25 cellular contexts compared by ENCODE assay signal in genomic region chr4:86990510-86990909, GRCh38. TPM values are rescaled to one million over a fixed set of nuclear protein-coding genes. Genes with fewer than 3 reads are reported as not detected.
A peak's percentile ranks its signal among the peaks of the same experiment; 100 is the strongest.
DNase-seq lines count a peak whose midpoint lies in the region; ATAC-seq and TF ChIP-seq lines count a peak whose summit lies in the region.
"Had no signal": no experiment of that assay in that cellular context is flagged by ENCODE, and none has a peak within 500 bp of the region (broad histone marks: within the 10 kb centered on the region; RNA-seq: fewer than 3 reads in every experiment).

No MANE protein-coding gene starts in this region.

- H4K20me1 ChIP-seq in Karpas-422 (ENCODE audit: insufficient read depth, low read depth, low read length), result no peaks in the 10 kb centered on the region

- H3K9me3 Mint-ChIP-seq in nephron progenitor cell, result peaks cover 35% of the 10 kb centered on the region
- H3K9me3 Mint-ChIP-seq in activated CD8-positive, alpha-beta T cell treated with anti-CD3 and anti-CD28 coated beads for 36 hours, result peaks cover 2% of the 10 kb centered on the region
- H3K9me3 Mint-ChIP-seq: CD8-positive, alpha-beta memory T cell had no signal

- H3K4me2 ChIP-seq in Karpas-422 (ENCODE audit: low read depth, low read length, poor library complexity, severe bottlenecking), result no peak overlapping the region
- H3K4me2 ChIP-seq: BLaER1 had no signal

- intact Hi-C loops in body of pancreas (cut with DNase I), result loop anchor here (10.0 kb wide), 1 partner anchor 46 kb away; no protein-coding TSS in a partner anchor
- intact Hi-C loops in activated CD8-positive, alpha-beta T cell treated with anti-CD3 and anti-CD28 coated beads for 36 hours (cut with micrococcal nuclease), result no loop called here
- intact Hi-C loops in spleen (cut with DNase I; ENCODE audit: low total_unique reads), result no loop called here

- no peak overlapping the region for H2AFZ ChIP-seq in Karpas-422 (ENCODE audit: low read length)

- H3K4me3 ChIP-seq in Karpas-422 (ENCODE audit: low read length), result no peak overlapping the region
- no peak overlapping the region for H3K4me3 ChIP-seq in body of pancreas
- no peak overlapping the region for H3K4me3 ChIP-seq in spleen
- H3K4me3 ChIP-seq: BLaER1, GM12878 had no signal

- WGBS in body of pancreas, 2 donors, result 19 to 29% methylated on average over 3 of the region's 3 CpGs
- 93 to 100% (median 99%) methylated on average over 3 of the region's 3 CpGs for WGBS in spleen, 5 donors

- CTCF ChIA-PET in activated CD8-positive, alpha-beta T cell treated with anti-CD3 and anti-CD28 coated beads for 36 hours (lab: Charles Lee), result interaction anchor here (0.8 kb wide), 1 partner anchor 68 kb away, joined by 3 read pairs; no protein-coding TSS in a partner anchor

- POLR2A ChIA-PET in activated CD8-positive, alpha-beta T cell treated with anti-CD3 and anti-CD28 coated beads for 36 hours (lab: Charles Lee), result no interaction called here

- peaks cover 6% of the 10 kb centered on the region for H3K4me1 Mint-ChIP-seq in nephron progenitor cell
- peaks cover 4% of the 10 kb centered on the region for H3K4me1 Mint-ChIP-seq in activated CD8-positive, alpha-beta T cell treated with anti-CD3 and anti-CD28 coated beads for 36 hours (ENCODE audit: low read depth)

- no peak overlapping the region for H3K27ac ChIP-seq in Karpas-422 (ENCODE audit: low read length)
- H3K27ac ChIP-seq in body of pancreas, result peak overlapping the region; percentile 50 to 87 (median 80)
- no peak overlapping the region for H3K27ac ChIP-seq in spleen
- H3K27ac ChIP-seq: BLaER1 had no signal

- no peak overlapping the region for H3K9ac ChIP-seq in Karpas-422 (ENCODE audit: low read length)
- H3K9ac ChIP-seq: BLaER1 had no signal

- H3K79me2 ChIP-seq in Karpas-422 (ENCODE audit: low read length), result no peaks in the 10 kb centered on the region

- peaks cover 4% of the 10 kb centered on the region for H3K27me3 Mint-ChIP-seq in nephron progenitor cell (ENCODE audit: low read depth, poor library complexity)
- no peaks in the 10 kb centered on the region for H3K27me3 Mint-ChIP-seq in activated CD8-positive, alpha-beta T cell treated with anti-CD3 and anti-CD28 coated beads for 36 hours
- H3K27me3 Mint-ChIP-seq: CD4-positive, alpha-beta memory T cell; CD4-positive, CD25-positive, alpha-beta regulatory T cell; CD8-positive, alpha-beta memory T cell had no signal

- DNase-seq in Karpas-422 (peak; percentile 38), body of pancreas (peak in 3 of 4 donors; percentile 35 to 74 (median 70)), nephron progenitor cell (no peak), NCI-H2107 treated with DMSO at 0.1 percent for 48 hours (lab: John Stamatoyannopoulos, UW; ENCODE audit: unreplicated experiment) (no peak), spleen (no peak)
- no peak for DNase-seq in activated CD8-positive, alpha-beta T cell treated with anti-CD3 and anti-CD28 coated beads for 36 hours
- DNase-seq: 8988T; ACHN; BE2C; C1 segment of cervical spinal cord; CD4-positive, alpha-beta memory T cell; CD4-positive, CD25-positive, alpha-beta regulatory T cell; CD8-positive, alpha-beta memory T cell; COR-L47; DMS 273 treated with DMSO at 0.1 percent for 48 hours; DMS153; DMS53; DMS79; DND-41; EL; GDM1 had no signal

- H3K4me1 ChIP-seq in Karpas-422 (ENCODE audit: low read length) (peaks cover 4% of the 10 kb centered on the region; the same call in 1 of the 2 replicates), body of pancreas (peaks cover 46% of the 10 kb centered on the region), spleen (peaks cover 0 to 21% (median 15%) of the 10 kb centered on the region in 6 donors)
- H3K4me1 ChIP-seq: BE2C had no signal

- TF ChIP-seq POLR2A in body of pancreas (IDR thresholded peaks at IDR 0.05) (no peak), spleen (IDR thresholded peaks at IDR 0.05) (no peak)

- TF ChIP-seq CTCF in body of pancreas (IDR thresholded peaks at IDR 0.05) (no peak), nephron progenitor cell (IDR thresholded peaks at IDR 0.05) (no peak), spleen (IDR thresholded peaks at IDR 0.05 in 8 of 11, conservative IDR thresholded peaks at IDR 0.05 in 3 of 11) (no peak)
- no peak for TF ChIP-seq CTCF in activated CD8-positive, alpha-beta T cell treated with anti-CD3 and anti-CD28 coated beads for 36 hours (IDR thresholded peaks at IDR 0.05)

- no peak overlapping the region for H3K4me3 Mint-ChIP-seq in nephron progenitor cell
- no peak overlapping the region for H3K4me3 Mint-ChIP-seq in activated CD8-positive, alpha-beta T cell treated with anti-CD3 and anti-CD28 coated beads for 36 hours
- H3K4me3 Mint-ChIP-seq: CD14-positive monocyte; CD4-positive, CD25-positive, alpha-beta regulatory T cell; CD8-positive, alpha-beta memory T cell had no signal

- peak; percentile 50 for ATAC-seq in body of pancreas
- ATAC-seq in activated CD8-positive, alpha-beta T cell treated with anti-CD3 and anti-CD28 coated beads for 36 hours, result no peak
- ATAC-seq in GM18502 (IDR thresholded peaks at IDR 0.05; ENCODE audit: poor library complexity, unreplicated experiment), result no peak
- ATAC-seq: GM12878 had no signal

- H3K9me3 ChIP-seq in Karpas-422 (ENCODE audit: low read length) (no peaks in the 10 kb centered on the region), body of pancreas (no peaks in the 10 kb centered on the region), spleen (no peaks in the 10 kb centered on the region)
- H3K9me3 ChIP-seq: BE2C had no signal

- no peaks in the 10 kb centered on the region for H3K36me3 ChIP-seq in Karpas-422 (ENCODE audit: insufficient read depth, low read length)
- no peaks in the 10 kb centered on the region for H3K36me3 ChIP-seq in body of pancreas (replicated peaks in 1 of 2; ENCODE audit: insufficient read depth in 1 of 2, low read depth in 2 of 2)
- peaks cover 0 to 5% (median 0%) of the 10 kb centered on the region in 6 donors for H3K36me3 ChIP-seq in spleen
- H3K36me3 ChIP-seq: BE2C had no signal

- peak overlapping the region; percentile 18 for H3K27ac Mint-ChIP-seq in nephron progenitor cell
- H3K27ac Mint-ChIP-seq in activated CD8-positive, alpha-beta T cell treated with anti-CD3 and anti-CD28 coated beads for 36 hours, result no peak overlapping the region
- H3K27ac Mint-ChIP-seq: CD8-positive, alpha-beta memory T cell had no signal

- H3K9me2 ChIP-seq in Karpas-422 (replicated peaks; ENCODE audit: insufficient read depth, low read length), result no peaks in the 10 kb centered on the region

- H3K27me3 ChIP-seq in Karpas-422 (ENCODE audit: low read length), result no peaks in the 10 kb centered on the region
- no peaks in the 10 kb centered on the region for H3K27me3 ChIP-seq in body of pancreas
- no peaks in the 10 kb centered on the region for H3K27me3 ChIP-seq in spleen (replicated peaks in 1 of 7)
- H3K27me3 ChIP-seq: BE2C, BLaER1 had no signal

- H3K36me3 Mint-ChIP-seq in nephron progenitor cell (ENCODE audit: low read depth), result peaks cover 59% of the 10 kb centered on the region
- peaks cover 16% of the 10 kb centered on the region for H3K36me3 Mint-ChIP-seq in activated CD8-positive, alpha-beta T cell treated with anti-CD3 and anti-CD28 coated beads for 36 hours (ENCODE audit: low read depth)

RNA-seq across cellular contexts. Expression of gene AFF1, which starts 55.7 kb away (rescaled TPM):
- total RNA-seq in Karpas-422 (2014; rRNA removed; shearing (Covaris generic); ENCODE audit: low replicate concordance), result 4.0 and 6.6 TPM in 2 replicates
- 10 to 100 TPM; 42.8 to 57.0 TPM for total RNA-seq in body of pancreas
- 10 to 100 TPM; 40.3 to 45.4 TPM for total RNA-seq in activated CD8-positive, alpha-beta T cell treated with anti-CD3 and anti-CD28 coated beads for 36 hours
- total RNA-seq in spleen, result 100 to 1,000 TPM in 3 of 7 donors, 10 to 100 TPM in 4; 75.4 to 119 (median 99.6) TPM
- 1 to 10 TPM; 4.4 to 8.2 (median 5.4) TPM for polyA plus RNA-seq in spleen

Comparison
In these comparisons a context has a peak if more than half of its experiments do, and no peak if none do; other contexts are left out.
1. DNase-seq: peak in Karpas-422 (single experiment) and body of pancreas (3 of 4); none in nephron progenitor cell (single experiment), NCI-H2107 treated with DMSO at 0.1 percent for 48 hours (single experiment), activated CD8-positive, alpha-beta T cell treated with anti-CD3 and anti-CD28 coated beads for 36 hours (single experiment) and spleen (single experiment).
2. H3K27ac ChIP-seq: peak in body of pancreas (4 of 4); none in Karpas-422 (single experiment) and spleen (0 of 8).